In the genomic region with DNA sequence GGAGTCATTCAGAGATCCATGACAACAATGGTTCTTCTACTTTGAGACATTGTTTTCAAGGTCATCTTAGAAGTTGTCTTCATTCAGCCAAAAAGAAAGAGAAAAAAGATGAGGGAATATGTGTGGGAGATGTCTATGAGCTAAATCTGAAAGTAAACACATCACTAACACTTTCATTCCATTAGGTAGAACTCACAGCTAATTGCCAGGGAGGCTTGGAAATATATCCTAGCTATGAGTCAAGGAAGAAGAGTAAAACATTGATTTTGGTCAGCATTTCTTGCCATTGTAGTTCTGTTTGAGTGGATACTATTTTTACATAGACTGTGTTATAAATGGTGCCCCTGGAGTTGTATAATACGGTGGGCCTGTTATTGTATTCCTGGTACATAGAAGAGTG, we compare ENCODE assay signal across 24 cellular contexts.
"Had no signal": no experiment of that assay in that cellular context is flagged by ENCODE, and none has a peak within 500 bp of the region (broad histone marks: within the 10 kb centered on the region; RNA-seq: fewer than 3 reads in every experiment).

No MANE protein-coding gene starts in this region.

- H3K27me3 ChIP-seq: MG63, SJSA1 had no signal

- H3K9me3 ChIP-seq: MG63, SJSA1 had no signal

- H3K4me2 ChIP-seq: KMS-11 had no signal

- DNase-seq: Kasumi-1, MG63, NCI-H1092, NCI-H1105 treated with DMSO at 0.1 percent for 48 hours, NCI-H1417 treated with DMSO at 0.1 percent for 48 hours, NCI-H146, NCI-H1694 treated with DMSO at 0.1 percent for 48 hours, NCI-H1930, NCI-H2081, NCI-H2171, NCI-H226, NCI-H446, NCI-H510A, NCI-H524 treated with DMSO at 0.1 percent for 48 hours, NCI-H69, NCI-H774, Right ventricle myocardium superior, RPMI8226, SIG-M5 had no signal

- ATAC-seq: HepG2, K562 had no signal

- H3K4me3 ChIP-seq: K562, MG63, SJSA1, SK-N-MC had no signal

- H3K9ac ChIP-seq: KMS-11 had no signal

- H3K36me3 ChIP-seq: MG63, SJSA1 had no signal

- H3K27ac ChIP-seq: KMS-11, SJSA1, SK-N-MC had no signal
